In the genomic region with DNA sequence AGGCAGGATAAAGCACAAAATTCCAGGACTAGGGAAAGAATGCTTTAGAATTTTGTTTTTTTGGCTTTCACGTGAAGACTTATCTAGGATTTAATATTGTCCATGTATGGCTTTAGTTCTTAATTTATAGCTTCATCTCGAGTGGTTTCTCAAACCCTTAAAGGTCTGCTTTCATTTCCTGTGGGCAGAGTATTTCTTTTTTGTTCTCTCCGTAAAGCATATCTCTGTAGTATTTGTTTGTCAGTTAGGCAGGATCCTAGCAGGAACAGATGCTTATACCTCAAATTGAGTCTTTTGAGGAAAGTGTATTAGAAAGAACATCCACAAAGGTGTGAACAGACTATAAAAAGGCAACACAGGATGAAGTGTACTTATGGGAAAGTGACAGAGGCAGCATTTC, we compare ENCODE assay signal across 24 cellular contexts.
"Had no signal": no experiment of that assay in that cellular context is flagged by ENCODE, and none has a peak within 500 bp of the region (broad histone marks: within the 10 kb centered on the region; RNA-seq: fewer than 3 reads in every experiment).

No MANE protein-coding gene starts in this region.

- H3K27ac ChIP-seq: HL-60, KMS-11, SJSA1, SK-N-MC had no signal

- ATAC-seq: K562 had no signal

- H3K27me3 Mint-ChIP-seq: IgD-negative memory B cell had no signal

- H3K27me3 ChIP-seq: SJSA1 had no signal

- H3K36me3 Mint-ChIP-seq: IgD-negative memory B cell had no signal

- H3K4me2 ChIP-seq: KMS-11 had no signal

- H3K4me1 ChIP-seq: SJSA1 had no signal

- H3K27ac Mint-ChIP-seq: IgD-negative memory B cell had no signal

- H3K4me1 Mint-ChIP-seq: IgD-negative memory B cell had no signal

- H3K36me3 ChIP-seq: SJSA1 had no signal

- H3K9ac ChIP-seq: KMS-11 had no signal

- H3K4me3 Mint-ChIP-seq: IgD-negative memory B cell had no signal

- H3K4me3 ChIP-seq: K562, SJSA1, SK-N-MC had no signal

- H3K9me3 ChIP-seq: SJSA1 had no signal

- DNase-seq: Kasumi-1, MV-4-11, NCI-H1048, NCI-H1105, NCI-H1417, NCI-H1436 treated with DMSO at 0.1 percent for 48 hours, NCI-H1694, NCI-H187 treated with DMSO at 0.1 percent for 48 hours, NCI-H2029 treated with DMSO at 0.1 percent for 48 hours, NCI-H2107, NCI-H2171 treated with DMSO at 0.1 percent for 48 hours, NCI-H345, NCI-H524, NCI-H526 treated with DMSO at 0.1 percent for 48 hours, NCI-H748 treated with DMSO at 0.1 percent for 48 hours, Right ventricle myocardium superior, RPMI8226, SIG-M5 had no signal
